Comparison of ENCODE assay signal across 8 cellular contexts in genomic region chr15:92820233-92821021, GRCh38.
DNase-seq lines count a peak whose midpoint lies in the region; ATAC-seq and TF ChIP-seq lines count a peak whose summit lies in the region.

No MANE protein-coding gene starts in this region.

- no peaks in the 10 kb centered on the region for H3K27me3 Mint-ChIP-seq in activated naive CD8-positive, alpha-beta T cell treated with anti-CD3 and anti-CD28 coated beads for 36 hours

- ATAC-seq in HG02678 (IDR thresholded peaks at IDR 0.05; ENCODE audit: unreplicated experiment), result peak; percentile 90
- peak; percentile 99 for ATAC-seq in Right ventricle myocardium superior (ENCODE audit: poor library complexity)

- no peak overlapping the region for H3K9ac ChIP-seq in parathyroid adenoma

- H3K79me2 ChIP-seq in parathyroid adenoma, result no peaks in the 10 kb centered on the region

- H3K4me3 Mint-ChIP-seq in activated naive CD8-positive, alpha-beta T cell treated with anti-CD3 and anti-CD28 coated beads for 36 hours, result peak overlapping the region; percentile 87

- H2AFZ ChIP-seq in parathyroid adenoma, result peak overlapping the region; percentile 51

- no peaks in the 10 kb centered on the region for H3K27me3 ChIP-seq in parathyroid adenoma (ENCODE audit: control insufficient read depth, insufficient read depth, low read length)
- H3K27me3 ChIP-seq in tibial artery, result no peaks in the 10 kb centered on the region

- DNase-seq in GM12865 (ENCODE audit: low read depth), result peak; percentile 90
- peak; percentile 77 for DNase-seq in NCI-H1105 (lab: John Stamatoyannopoulos, UW)
- peak; percentile 78 for DNase-seq in SKM-1 treated with dmso at 0.1 percent for 144 hours (lab: John Stamatoyannopoulos, UW; ENCODE audit: unreplicated experiment)
- peak; percentile 88 for DNase-seq in activated naive CD8-positive, alpha-beta T cell treated with anti-CD3 and anti-CD28 coated beads for 36 hours
- DNase-seq in Right ventricle myocardium superior, result peak; percentile 94
- DNase-seq in tibial artery, result peak; percentile 88 to 96

- intact Hi-C loops in Right ventricle myocardium superior (cut with DNase I), result no loop called here
- intact Hi-C loops in tibial artery (cut with DNase I; ENCODE audit: low total_unique reads), result no loop called here

- no peaks in the 10 kb centered on the region for H3K36me3 Mint-ChIP-seq in activated naive CD8-positive, alpha-beta T cell treated with anti-CD3 and anti-CD28 coated beads for 36 hours

- H3K27ac Mint-ChIP-seq in activated naive CD8-positive, alpha-beta T cell treated with anti-CD3 and anti-CD28 coated beads for 36 hours, result peak overlapping the region; percentile 94

- no peaks in the 10 kb centered on the region for H3K4me1 ChIP-seq in parathyroid adenoma
- peaks cover 0 to 22% (median 3%) of the 10 kb centered on the region in 4 donors for H3K4me1 ChIP-seq in tibial artery

- no peaks in the 10 kb centered on the region for H3K9me3 ChIP-seq in parathyroid adenoma (ENCODE audit: control insufficient read depth, low read length)
- no peaks in the 10 kb centered on the region for H3K9me3 ChIP-seq in tibial artery

- H3K4me3 ChIP-seq in GM12865 (ENCODE audit: low read depth, low read length) (peak overlapping the region; percentile 58), parathyroid adenoma (ENCODE audit: low read depth, low read length) (peak overlapping the region; percentile 57), tibial artery (peak overlapping the region; percentile 43 to 46)

- H3K36me3 ChIP-seq in parathyroid adenoma (ENCODE audit: control insufficient read depth, insufficient read depth, low read length) (no peaks in the 10 kb centered on the region), tibial artery (no peaks in the 10 kb centered on the region)

- TF ChIP-seq CTCF in GM12865 (IDR thresholded peaks at IDR 0.05; ENCODE audit: insufficient read depth, low read depth, low read length, missing control alignments) (no peak), parathyroid adenoma (IDR thresholded peaks at IDR 0.05) (no peak), tibial artery (IDR thresholded peaks at IDR 0.05) (peak in 1 of 2 experiments; percentile 26)

- H3K27ac ChIP-seq in parathyroid adenoma (peak overlapping the region; percentile 72), tibial artery (peak overlapping the region; percentile 73 to 83)

- peak overlapping the region; percentile 79 for H3K4me2 ChIP-seq in parathyroid adenoma (ENCODE audit: low read length)

- H3K9me3 Mint-ChIP-seq in activated naive CD8-positive, alpha-beta T cell treated with anti-CD3 and anti-CD28 coated beads for 36 hours, result no peaks in the 10 kb centered on the region

- peaks cover 55% of the 10 kb centered on the region for H3K4me1 Mint-ChIP-seq in activated naive CD8-positive, alpha-beta T cell treated with anti-CD3 and anti-CD28 coated beads for 36 hours

Comparison
In these comparisons a context has a peak if more than half of its experiments do, and no peak if none do; other contexts are left out.
1. Peak in every context shown above with its lines: DNase-seq, ATAC-seq, H3K4me3 ChIP-seq and H3K27ac ChIP-seq.